8 cellular contexts compared by ENCODE assay signal in genomic region chr9:36407122-36407723, GRCh38. TPM values are rescaled to one million over a fixed set of nuclear protein-coding genes. Genes with fewer than 3 reads are reported as not detected.
A peak's percentile ranks its signal among the peaks of the same experiment; 100 is the strongest.
DNase-seq lines count a peak whose midpoint lies in the region; ATAC-seq and TF ChIP-seq lines count a peak whose summit lies in the region.

No MANE protein-coding gene starts in this region.

- H3K36me3 ChIP-seq in NT2/D1 (ENCODE audit: insufficient read depth, insufficient read length, low read length): peaks cover 4% of the 10 kb centered on the region

- peak; percentile 72 for DNase-seq in DMS53 treated with DMSO at 0.1 percent for 48 hours (lab: John Stamatoyannopoulos, UW; ENCODE audit: unreplicated experiment)
- DNase-seq in HS-27A (ENCODE audit: low read depth): peak; percentile 30
- peak; percentile 54 for DNase-seq in NT2/D1 (ENCODE audit: low read depth, low spot score)
- peak; percentile 20 for DNase-seq in activated CD8-positive, alpha-beta memory T cell treated with anti-CD3 and anti-CD28 coated beads, Interleukin-2, amount 50 U/mL, for 24 hours (ENCODE audit: extremely low read depth)
- DNase-seq in epithelial cell of esophagus (ENCODE audit: low read depth): peak; percentile 75
- peak; percentile 62 for DNase-seq in mucosa of gallbladder (ENCODE audit: low spot score)
- peak; percentile 23 to 76 (median 52) for DNase-seq in stimulated activated naive CD4-positive, alpha-beta T cell (lab: John Stamatoyannopoulos, UW)

- H3K9me3 ChIP-seq in NT2/D1 (ENCODE audit: insufficient read depth, low read length): no peaks in the 10 kb centered on the region

- H3K4me3 ChIP-seq in NT2/D1 (ENCODE audit: insufficient read length, low read depth): no peak overlapping the region
- H3K4me3 ChIP-seq in epithelial cell of esophagus (ENCODE audit: low read length): no peak overlapping the region

- H3K4me1 ChIP-seq in NT2/D1 (ENCODE audit: insufficient read depth, insufficient read length): peaks cover 3% of the 10 kb centered on the region

- ATAC-seq in GM21381 (IDR thresholded peaks at IDR 0.05; ENCODE audit: unreplicated experiment): no peak

- no peaks in the 10 kb centered on the region for H3K27me3 ChIP-seq in NT2/D1 (ENCODE audit: insufficient read depth, insufficient read length)

- no peak overlapping the region for H3K9ac ChIP-seq in NT2/D1 (ENCODE audit: insufficient read length, low read depth)

- peak; percentile 98 for TF ChIP-seq CTCF in epithelial cell of esophagus (IDR thresholded peaks at IDR 0.05; ENCODE audit: insufficient read depth, low read depth, low read length, missing control alignments)

RNA-seq across cellular contexts. Expression of gene RNF38, which starts 7.2 kb away (rescaled TPM):
- total RNA-seq in mucosa of gallbladder: 49.7 TPM

Comparison
In these comparisons a context has a peak if more than half of its experiments do, and no peak if none do; other contexts are left out.
1. DNase-seq: peak in every context shown above with its lines; median percentile 75 in epithelial cell of esophagus; 72 in DMS53 treated with DMSO at 0.1 percent for 48 hours; 62 in mucosa of gallbladder; 54 in NT2/D1; 52 in stimulated activated naive CD4-positive, alpha-beta T cell; 30 in HS-27A; 20 in activated CD8-positive, alpha-beta memory T cell treated with anti-CD3 and anti-CD28 coated beads, Interleukin-2, amount 50 U/mL, for 24 hours.